ENCODE assay signal across 8 cellular contexts in the genomic region with DNA sequence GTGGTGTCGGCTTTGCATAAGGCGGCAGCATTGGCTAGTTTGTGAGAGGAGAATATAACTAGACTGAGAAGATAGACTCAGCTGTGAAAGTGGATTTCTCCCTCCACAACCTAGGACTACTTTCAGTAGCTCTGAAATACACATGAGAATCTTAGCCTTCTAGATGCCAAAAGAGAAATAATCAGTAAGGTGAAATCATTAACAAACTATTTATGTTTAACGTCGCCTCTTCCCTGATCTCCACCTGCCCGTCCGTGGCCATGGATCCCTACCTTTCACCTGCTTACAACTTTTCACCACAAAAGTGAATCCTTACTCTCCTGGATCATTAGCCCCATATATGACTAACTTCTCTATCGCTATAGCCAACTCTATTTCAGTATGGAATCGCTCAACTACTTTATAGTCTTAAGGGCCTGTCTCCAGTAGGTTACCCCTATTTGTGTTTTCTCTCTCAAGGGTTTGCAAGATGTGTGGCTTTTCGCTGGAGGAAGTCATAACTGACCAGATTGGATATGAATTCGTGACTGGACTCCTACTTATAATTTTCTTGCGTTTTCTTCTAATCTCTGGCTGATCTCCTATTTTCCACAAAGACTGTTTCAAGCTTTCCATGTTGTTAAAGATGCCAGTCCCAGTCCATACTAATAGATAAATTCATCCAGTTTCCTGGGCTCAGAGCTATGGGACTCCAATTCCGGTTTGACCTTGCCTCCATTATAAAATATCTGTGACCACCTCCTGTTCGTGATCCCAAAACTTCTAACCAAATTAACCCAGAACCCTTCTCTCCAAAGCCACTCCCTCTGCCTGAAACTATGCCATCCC. TPM values are rescaled to one million over a fixed set of nuclear protein-coding genes. Genes with fewer than 3 reads are reported as not detected.
A peak's percentile ranks its signal among the peaks of the same experiment; 100 is the strongest.
DNase-seq lines count a peak whose midpoint lies in the region; ATAC-seq and TF ChIP-seq lines count a peak whose summit lies in the region.

No MANE protein-coding gene starts in this region.

- intact Hi-C loops in mucosa of descending colon (cut with DNase I, micrococcal nuclease), result loop anchor here in 1 of 2 donors (2.0 to 5.0 kb wide), 3 partner anchors 109 to 501 kb away; a partner anchor contains a TSS

- peak; percentile 51 for ATAC-seq in mucosa of descending colon
- ATAC-seq in GM18873 (IDR thresholded peaks at IDR 0.05; ENCODE audit: low FRiP score, unreplicated experiment), result no peak
- no peak for ATAC-seq in GM21529 (IDR thresholded peaks at IDR 0.05; ENCODE audit: unreplicated experiment)
- no peak for ATAC-seq in HG03196 (IDR thresholded peaks at IDR 0.05; ENCODE audit: unreplicated experiment)

- peak overlapping the region; percentile 82 for H3K4me3 ChIP-seq in mucosa of descending colon

- peak overlapping the region; percentile 100 for H3K27ac ChIP-seq in cingulate gyrus (ENCODE audit: low read depth, low read length)

- TF ChIP-seq CTCF in mucosa of descending colon (IDR thresholded peaks at IDR 0.05), result no peak

- no peaks in the 10 kb centered on the region for H3K9me3 ChIP-seq in mucosa of descending colon

- DNase-seq in NCI-H510A treated with DMSO at 0.1 percent for 48 hours (lab: John Stamatoyannopoulos, UW), result peak; percentile 82
- DNase-seq in NCI-H510A (lab: John Stamatoyannopoulos, UW), result no peak
- peak; percentile 61 for DNase-seq in NOMO-1 treated with DMSO at 0.1 percent for 48 hours (lab: John Stamatoyannopoulos, UW; ENCODE audit: unreplicated experiment)
- no peak for DNase-seq in mucosa of descending colon

- H3K36me3 ChIP-seq in mucosa of descending colon (ENCODE audit: low read depth), result no peaks in the 10 kb centered on the region

- H3K4me1 ChIP-seq in mucosa of descending colon (ENCODE audit: low read depth), result peaks cover 11% of the 10 kb centered on the region

RNA-seq across cellular contexts. Expression of a gene that starts 1.1 kb away (rescaled TPM):
- 10 to 100 TPM; 46.8 to 57.1 (median 50.4) TPM for total RNA-seq in mucosa of descending colon

Comparison
In these comparisons a context has a peak if more than half of its experiments do, and no peak if none do; other contexts are left out.
1. DNase-seq: peak in NCI-H510A treated with DMSO at 0.1 percent for 48 hours (single experiment) and NOMO-1 treated with DMSO at 0.1 percent for 48 hours (single experiment); none in NCI-H510A (single experiment) and mucosa of descending colon (0 of 3).